ENCODE assay signal across 8 cellular contexts in the genomic region with DNA sequence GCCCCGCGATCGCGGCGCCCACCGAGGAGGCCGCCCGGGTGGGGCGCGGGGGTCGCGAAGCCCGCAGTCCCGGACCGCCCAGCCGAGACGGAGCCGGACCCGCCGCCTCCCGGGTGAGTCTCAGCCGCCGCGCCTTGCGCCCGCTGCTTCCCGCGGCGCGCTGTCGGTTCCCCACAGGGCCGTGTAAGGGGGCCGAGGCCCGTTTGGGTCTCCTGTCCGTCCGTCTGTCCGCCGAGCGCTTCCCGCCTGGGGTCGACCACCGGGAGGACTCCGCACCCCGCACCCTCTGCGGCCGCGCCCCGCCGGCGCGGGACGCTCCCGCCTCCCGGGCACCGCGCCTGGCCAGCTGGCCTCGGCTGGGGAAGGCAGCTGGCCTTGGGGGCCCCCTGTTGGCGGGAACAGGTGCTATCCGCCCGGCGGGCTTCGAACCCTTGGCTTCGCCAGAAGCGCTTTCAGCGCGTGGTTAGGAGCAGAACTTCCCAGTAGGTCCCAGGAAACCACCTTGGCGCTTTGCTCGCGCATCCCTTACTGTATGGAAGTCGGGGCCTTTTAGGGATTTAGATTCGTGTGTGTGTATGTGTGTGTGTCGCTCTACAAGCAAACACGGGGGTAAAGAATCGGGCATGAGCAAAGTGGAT. TPM values are rescaled to one million over a fixed set of nuclear protein-coding genes. Genes with fewer than 3 reads are reported as not detected.
DNase-seq lines count a peak whose midpoint lies in the region; ATAC-seq, FAIRE-seq and TF ChIP-seq lines count a peak whose summit lies in the region.

No MANE protein-coding gene starts in this region.

- H3K27ac Mint-ChIP-seq in T-helper 2 cell treated with Interferon-gamma antibody and Interleukin-4, amounts not matched to agents 5 μg/mL and 100 μg/mL, for 36 hours, result no peak overlapping the region
- H3K27ac Mint-ChIP-seq in stimulated activated memory B cell treated with anti-CD40 and anti-IgM and Interleukin-4, amounts not matched to agents 10 μg/mL and 1 μg/mL and 100 μg/mL, for 72 hours, result no peak overlapping the region

- no peak for TF ChIP-seq EP300 in H1 (IDR thresholded peaks at IDR 0.05; ENCODE audit: borderline replicate concordance in 1 of 2, low read depth in 2 of 2, low read length in 2 of 2)

- no peak overlapping the region for H3K14ac ChIP-seq in H1 (ENCODE audit: insufficient read length)

- peak overlapping the region; percentile 17 for H4K8ac ChIP-seq in H1 (ENCODE audit: extremely low read depth, insufficient read depth, low read length)

- H3K79me2 ChIP-seq in H1 (ENCODE audit: control insufficient read depth in 1 of 2, insufficient read depth in 2 of 2, low read length in 2 of 2), result peaks cover 0 to 27% of the 10 kb centered on the region in 2 experiments; a peak in 3 of 4 replicates

- H2BK12ac ChIP-seq in H1 (ENCODE audit: low read depth, low read length), result no peak overlapping the region

- CTCF ChIA-PET in H1 (lab: Charles Lee; ENCODE audit: partially characterized antibody), result interaction anchor here (0.6 to 6.6 kb wide), 20 partner anchors 9 to 202 kb away, joined by 3 to 83 read pairs (median 4); no protein-coding TSS in a partner anchor

- no peak overlapping the region for H2BK15ac ChIP-seq in H1 (ENCODE audit: low read length)

- H2AFZ ChIP-seq in H1 (ENCODE audit: low read length), result no peak overlapping the region; the same call in 1 of the 2 replicates

- H3K56ac ChIP-seq in H1 (replicated peaks; ENCODE audit: insufficient read length, low read depth, low read length), result no peak overlapping the region

- peak overlapping the region; percentile 32; the same call in 1 of the 2 replicates for H3K18ac ChIP-seq in H1 (ENCODE audit: extremely low read depth, low read length)

- 3% methylated on average over 24 of the region's 74 CpGs; no CpG with 5 or more reads in 1 of the 2 experiments for WGBS in H1 (ENCODE audit: extremely low coverage in 1 of 2, insufficient coverage in 1 of 2, insufficient read length in 1 of 2, insufficient replicate concordance in 2 of 2, low coverage in 1 of 2, low lambda C conversion rate in 2 of 2, missing lambda C conversion rate in 1 of 2), 2 experiments

- TF ChIP-seq POLR2A in H1 (IDR thresholded peaks at IDR 0.05; ENCODE audit: control extremely low read depth in 1 of 2, low read depth in 2 of 2, low read length in 2 of 2), result no peak

- peak overlapping the region; percentile 84 to 87 for H3K4me2 ChIP-seq in H1 (ENCODE audit: insufficient read depth in 1 of 2, low read depth in 2 of 2, low read length in 2 of 2)

- no peak overlapping the region for H3K23ac ChIP-seq in H1 (ENCODE audit: insufficient read length)

- H3K4ac ChIP-seq in H1 (replicated peaks; ENCODE audit: insufficient read length, low read depth, low read length), result no peak overlapping the region

- H2BK20ac ChIP-seq in H1 (ENCODE audit: low read length), result no peak overlapping the region

- peaks cover 14% of the 10 kb centered on the region; the same call in 1 of the 2 replicates for H3K23me2 ChIP-seq in H1 (ENCODE audit: low read depth, low read length)

- ATAC-seq in stimulated activated memory B cell treated with anti-CD40 and anti-IgM and Interleukin-4, amounts not matched to agents 10 μg/mL and 1 μg/mL and 100 μg/mL, for 72 hours, result peak; percentile 34
- no peak for ATAC-seq in HG02884 (IDR thresholded peaks at IDR 0.05; ENCODE audit: unreplicated experiment)

- H3K36me3 ChIP-seq in H1 (ENCODE audit: control insufficient read depth in 2 of 4, insufficient read depth in 4 of 4, low read length in 3 of 4), result no peaks in the 10 kb centered on the region

- no peak overlapping the region for H2AK5ac ChIP-seq in H1 (ENCODE audit: low read depth, low read length)

- H4K5ac ChIP-seq in H1 (ENCODE audit: insufficient read length, low read depth, low read length), result no peak overlapping the region

- H3K27me3 ChIP-seq in H1 (replicated peaks in 1 of 4; ENCODE audit: control insufficient read depth in 3 of 4, extremely low read depth in 1 of 4, insufficient read depth in 3 of 4, low read length in 3 of 4), result peaks cover 0 to 23% (median 10%) of the 10 kb centered on the region in 4 experiments; a peak in 6 of 7 replicates

- H2BK120ac ChIP-seq in H1 (replicated peaks; ENCODE audit: low read depth, low read length), result no peak overlapping the region

- H3K4me3 Mint-ChIP-seq in T-helper 2 cell treated with Interferon-gamma antibody and Interleukin-4, amounts not matched to agents 5 μg/mL and 100 μg/mL, for 36 hours, result peak overlapping the region; percentile 10
- H3K4me3 Mint-ChIP-seq in stimulated activated memory B cell treated with anti-CD40 and anti-IgM and Interleukin-4, amounts not matched to agents 10 μg/mL and 1 μg/mL and 100 μg/mL, for 72 hours, result peak overlapping the region; percentile 43

- H3K27me3 Mint-ChIP-seq in T-helper 2 cell treated with Interferon-gamma antibody and Interleukin-4, amounts not matched to agents 5 μg/mL and 100 μg/mL, for 36 hours (ENCODE audit: low read depth), result peaks cover 57% of the 10 kb centered on the region
- H3K27me3 Mint-ChIP-seq in stimulated activated memory B cell treated with anti-CD40 and anti-IgM and Interleukin-4, amounts not matched to agents 10 μg/mL and 1 μg/mL and 100 μg/mL, for 72 hours, result peaks cover 69% of the 10 kb centered on the region

- TF ChIP-seq CTCF in H1 (IDR thresholded peaks at IDR 0.05; ENCODE audit: control extremely low read depth in 1 of 3, insufficient read depth in 1 of 3, low read depth in 1 of 3, low read length in 3 of 3), result peak; percentile 71 to 85 (median 71)

- POLR2A ChIA-PET in H1 (lab: Charles Lee; ENCODE audit: partially characterized antibody), result interaction anchor here (1.1 kb wide), 1 partner anchor 25 kb away, joined by 4 read pairs; no protein-coding TSS in a partner anchor

- H3K4me1 ChIP-seq in H1 (replicated peaks in 1 of 4; ENCODE audit: control insufficient read depth in 3 of 4, insufficient read depth in 4 of 4, low read length in 3 of 4), result peaks cover 3 to 15% (median 8%) of the 10 kb centered on the region in 4 experiments

- no peak overlapping the region; the same call in 1 of the 2 replicates for H2BK5ac ChIP-seq in H1 (ENCODE audit: low read depth, low read length)

- peaks cover 3% of the 10 kb centered on the region; the same call in 1 of the 2 replicates for H3K79me1 ChIP-seq in H1 (ENCODE audit: low read depth, low read length)

- DNase-seq in DMS153 treated with DMSO at 0.1 percent for 48 hours (lab: John Stamatoyannopoulos, UW; ENCODE audit: unreplicated experiment) (peak; percentile 41), HPDE6-E6E7 (ENCODE audit: extremely low spot score) (peak; percentile 31), H1 (ENCODE audit: low read depth in 1 of 2, low spot score in 2 of 2) (peak in 1 of 2 experiments; percentile 94), medulla oblongata (ENCODE audit: extremely low spot score) (peak; percentile 54), A172 (ENCODE audit: low spot score) (no peak)
- peak; percentile 21 for DNase-seq in T-helper 2 cell treated with Interferon-gamma antibody and Interleukin-4, amounts not matched to agents 5 μg/mL and 100 μg/mL, for 36 hours (ENCODE audit: low spot score)

- no peak overlapping the region for H3K27ac ChIP-seq in H1 (ENCODE audit: low read depth, low read length)

- no peak overlapping the region for H3K9ac ChIP-seq in H1 (replicated peaks in 1 of 4; ENCODE audit: extremely low read depth in 1 of 4, low read depth in 3 of 4, low read length in 3 of 4)

- H4K20me1 ChIP-seq in H1 (replicated peaks in 1 of 2; ENCODE audit: control insufficient read depth in 1 of 2, insufficient read depth in 2 of 2, low read length in 2 of 2), result peaks cover 11% of the 10 kb centered on the region in 2 experiments

- peak overlapping the region; percentile 59 to 84 (median 74) for H3K4me3 ChIP-seq in H1 (ENCODE audit: extremely low read depth in 1 of 4, insufficient read depth in 2 of 4, low read depth in 3 of 4, low read length in 4 of 4)

- FAIRE-seq in H1 (lab: Jason Lieb, UNC), result no peak

- H3K9me3 ChIP-seq in H1 (ENCODE audit: insufficient read depth in 2 of 2, low read depth in 1 of 2, low read length in 1 of 2), result no peaks in the 10 kb centered on the region

- peak; percentile 41 to 69 for TF ChIP-seq RAD21 in H1 (IDR thresholded peaks at IDR 0.05 in 1 of 2, conservative IDR thresholded peaks at IDR 0.05 in 1 of 2; ENCODE audit: low read depth in 2 of 2, low read length in 2 of 2)

- peaks cover 14% of the 10 kb centered on the region for H3K4me1 Mint-ChIP-seq in T-helper 2 cell treated with Interferon-gamma antibody and Interleukin-4, amounts not matched to agents 5 μg/mL and 100 μg/mL, for 36 hours (ENCODE audit: low read depth)
- peaks cover 28% of the 10 kb centered on the region for H3K4me1 Mint-ChIP-seq in stimulated activated memory B cell treated with anti-CD40 and anti-IgM and Interleukin-4, amounts not matched to agents 10 μg/mL and 1 μg/mL and 100 μg/mL, for 72 hours

- no peaks in the 10 kb centered on the region for H3K36me3 Mint-ChIP-seq in T-helper 2 cell treated with Interferon-gamma antibody and Interleukin-4, amounts not matched to agents 5 μg/mL and 100 μg/mL, for 36 hours (ENCODE audit: low read depth)
- H3K36me3 Mint-ChIP-seq in stimulated activated memory B cell treated with anti-CD40 and anti-IgM and Interleukin-4, amounts not matched to agents 10 μg/mL and 1 μg/mL and 100 μg/mL, for 72 hours, result no peaks in the 10 kb centered on the region

- H3K9me3 Mint-ChIP-seq in T-helper 2 cell treated with Interferon-gamma antibody and Interleukin-4, amounts not matched to agents 5 μg/mL and 100 μg/mL, for 36 hours, result no peaks in the 10 kb centered on the region
- peaks cover 4% of the 10 kb centered on the region for H3K9me3 Mint-ChIP-seq in stimulated activated memory B cell treated with anti-CD40 and anti-IgM and Interleukin-4, amounts not matched to agents 10 μg/mL and 1 μg/mL and 100 μg/mL, for 72 hours

- no peak overlapping the region for H4K91ac ChIP-seq in H1 (replicated peaks; ENCODE audit: insufficient read length, low read length)

TF ChIP-seq in H1, 55 proteins besides CTCF, POLR2A, EP300 and RAD21 (continues in another document):
- TF ChIP-seq HDAC2 (IDR thresholded peaks at IDR 0.05; ENCODE audit: borderline replicate concordance in 1 of 2, low read depth in 2 of 2, low read length in 2 of 2) (0 out of 4 replicates have a peak, but pooled peaks of 1 of the 2 experiments have one; percentile 50), BCL11A (IDR thresholded peaks at IDR 0.05; ENCODE audit: low read depth in 2 of 2, low read length in 2 of 2) (no peak), SIN3A (conservative IDR thresholded peaks at IDR 0.05 in 1 of 2, IDR thresholded peaks at IDR 0.05 in 1 of 2; ENCODE audit: low read depth in 1 of 2, low read length in 2 of 2) (peak; percentile 29 to 74; a peak in 1 of 4 replicates)

RNA-seq across cellular contexts. Expression of gene TMEM51, which starts 0.4 kb away (rescaled TPM):
- total RNA-seq in H1 (2021; fragmentation: NEBNext Ultra II Directional; extraction: Animal tissue kit (Norgen Biotek cat#: 25700)), result 9.1 and 9.9 TPM in 2 replicates
- polyA plus RNA-seq in H1 (2011; rRNA removed), result 10.7 and 12.6 TPM in 2 replicates
- 11.5 TPM for polyA plus RNA-seq in H1 (2011; cell fraction: cytosol; rRNA removed)
- polyA plus RNA-seq in H1 (2011; cell fraction: nucleus; rRNA removed), result 7.3 TPM
- 7.8 to 12.5 TPM (median 10.2 TPM) in 4 replicates for polyA plus RNA-seq in H1 (2012, experiment 1 of 2)
- polyA plus RNA-seq in H1 (2012, experiment 2 of 2), result 11.6 TPM
- polyA plus RNA-seq in H1 (2013, experiment 1 of 2), result 10.4 TPM
- 13.1 TPM for polyA plus RNA-seq in H1 (2013, experiment 2 of 2)
- polyA minus RNA-seq in H1 (2011; rRNA and poly(A)+ RNA removed), result 3.4 and 3.9 TPM in 2 replicates
- polyA minus RNA-seq in H1 (2011; cell fraction: cytosol; rRNA and poly(A)+ RNA removed), result 8.4 TPM
- polyA minus RNA-seq in H1 (2011; cell fraction: nucleus; rRNA and poly(A)+ RNA removed), result 4.8 TPM
- 8.5 and 10.4 TPM in 2 replicates for total RNA-seq in A172 (2014; rRNA removed; shearing (Covaris generic))
